In the genomic region with DNA sequence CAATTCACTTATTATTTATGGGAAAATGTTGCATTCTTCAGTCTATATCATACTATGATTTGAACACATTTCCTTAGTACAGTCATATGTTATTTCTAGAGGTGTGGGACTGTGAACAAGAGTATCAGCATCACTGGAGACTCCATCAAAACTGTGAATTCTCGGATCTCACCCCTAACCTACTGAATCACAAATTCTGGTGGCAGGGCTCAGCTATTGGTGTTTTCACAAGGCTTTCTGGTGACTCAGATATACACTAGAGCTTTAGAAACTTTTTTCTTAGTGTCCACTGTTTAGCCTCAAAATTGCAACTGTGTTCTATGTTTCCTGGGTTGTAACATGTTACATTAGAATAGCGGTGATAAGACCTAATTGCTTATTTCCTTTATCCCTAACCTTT, we compare ENCODE assay signal across 16 cellular contexts.
A peak's percentile ranks its signal among the peaks of the same experiment; 100 is the strongest.
DNase-seq lines count a peak whose midpoint lies in the region; ATAC-seq and TF ChIP-seq lines count a peak whose summit lies in the region.
"Had no signal": no experiment of that assay in that cellular context is flagged by ENCODE, and none has a peak within 500 bp of the region (broad histone marks: within the 10 kb centered on the region; RNA-seq: fewer than 3 reads in every experiment).

No MANE protein-coding gene starts in this region.

- 88 to 100% (median 96%) methylated on average over 2 of the region's 2 CpGs for WGBS in adrenal gland, 4 donors

- H3K9me3 ChIP-seq in PC-3 (ENCODE audit: low read length) (no peaks in the 10 kb centered on the region), WERI-Rb-1 (ENCODE audit: severe bottlenecking) (no peaks in the 10 kb centered on the region), adrenal gland (replicated peaks in 1 of 3) (no peaks in the 10 kb centered on the region)

- H3K9me2 ChIP-seq in PC-3 (replicated peaks; ENCODE audit: low read length): no peaks in the 10 kb centered on the region

- H3K36me3 ChIP-seq in PC-3 (ENCODE audit: low read depth, low read length): no peaks in the 10 kb centered on the region
- no peaks in the 10 kb centered on the region for H3K36me3 ChIP-seq in WERI-Rb-1
- no peaks in the 10 kb centered on the region for H3K36me3 ChIP-seq in adrenal gland (replicated peaks in 1 of 2)

- H3K27ac ChIP-seq in PC-3 (ENCODE audit: low read length) (no peak overlapping the region), WERI-Rb-1 (no peak overlapping the region), adrenal gland (no peak overlapping the region)

- H2AFZ ChIP-seq in PC-3 (ENCODE audit: low read length): no peak overlapping the region

- no peak for ATAC-seq in PC-3

- no peak for TF ChIP-seq POLR2A in adrenal gland (IDR thresholded peaks at IDR 0.05)

- no peaks in the 10 kb centered on the region for H3K79me2 ChIP-seq in PC-3 (ENCODE audit: low read length)

- H3K4me3 ChIP-seq in PC-3 (ENCODE audit: low read length) (no peak overlapping the region), WERI-Rb-1 (ENCODE audit: low read depth, low read length) (no peak overlapping the region), adrenal gland (no peak overlapping the region)
- H3K4me3 ChIP-seq: A549 had no signal

- no peaks in the 10 kb centered on the region for H3K27me3 ChIP-seq in PC-3 (ENCODE audit: low read length)
- no peaks in the 10 kb centered on the region for H3K27me3 ChIP-seq in WERI-Rb-1 (ENCODE audit: insufficient read depth, low read depth, severe bottlenecking)
- no peaks in the 10 kb centered on the region for H3K27me3 ChIP-seq in adrenal gland

- H3K4me2 ChIP-seq in PC-3 (ENCODE audit: low read length): no peak overlapping the region

- BruUV-seq in PC-3 (replicated peaks; lab: Mats Ljungman, UMichigan): no TSS peak

- POLR2A ChIA-PET in PC-3 (lab: Charles Lee; ENCODE audit: unreplicated experiment): interaction anchor here (0.6 kb wide), 1 partner anchor 35 kb away, joined by 3 read pairs; no protein-coding TSS in a partner anchor

- intact Hi-C loops in PC-3 (cut with micrococcal nuclease): loop anchor here (5.0 kb wide), 1 partner anchor 239 kb away; no protein-coding TSS in a partner anchor
- intact Hi-C loops in adrenal gland (cut with DNase I): no loop called here

- no peak overlapping the region for H3K9ac ChIP-seq in PC-3 (ENCODE audit: low read length)

- no peaks in the 10 kb centered on the region for H3K4me1 ChIP-seq in PC-3 (ENCODE audit: insufficient read depth, low read length)
- H3K4me1 ChIP-seq in adrenal gland (replicated peaks in 1 of 2): peaks cover 5 to 13% of the 10 kb centered on the region in 2 donors

- no peaks in the 10 kb centered on the region for H4K20me1 ChIP-seq in PC-3 (ENCODE audit: low read length)

- H3F3A ChIP-seq in PC-3 (ENCODE audit: low read length, unreplicated experiment): no peaks in the 10 kb centered on the region

- DNase-seq in EH (ENCODE audit: low read depth) (peak; percentile 69), PC-3 (peak; percentile 20), dermis blood vessel endothelial cell (peak; percentile 45), non-pigmented ciliary epithelial cell (ENCODE audit: low read depth) (peak; percentile 17), WERI-Rb-1 (no peak), NCI-H82 treated with DMSO at 0.1 percent for 48 hours (lab: John Stamatoyannopoulos, UW; ENCODE audit: unreplicated experiment) (no peak), middle frontal gyrus (ENCODE audit: extremely low spot score, low spot score) (no peak), adrenal gland (no peak)
- DNase-seq: CD4-positive, CD25-positive, alpha-beta regulatory T cell; GDM1; Karpas-422; NCI-H1930; NCI-H2171; NCI-H510A; SIG-M5 had no signal

- CTCF ChIA-PET in PC-3 (lab: Charles Lee): no interaction called here

- TF ChIP-seq CTCF in PC-3 (conservative IDR thresholded peaks at IDR 0.05; ENCODE audit: low read depth, low read length) (no peak), WERI-Rb-1 (IDR thresholded peaks at IDR 0.05; ENCODE audit: low read depth, low read length) (no peak), adrenal gland (IDR thresholded peaks at IDR 0.05) (no peak)

Comparison
In these comparisons a context has a peak if more than half of its experiments do, and no peak if none do; other contexts are left out.
1. DNase-seq: peak in EH (single experiment), PC-3 (single experiment), dermis blood vessel endothelial cell (single experiment) and non-pigmented ciliary epithelial cell (single experiment); none in WERI-Rb-1 (single experiment), NCI-H82 treated with DMSO at 0.1 percent for 48 hours (single experiment), middle frontal gyrus (single experiment) and adrenal gland (0 of 7).